ENCODE assay signal across 26 cellular contexts in the genomic region with DNA sequence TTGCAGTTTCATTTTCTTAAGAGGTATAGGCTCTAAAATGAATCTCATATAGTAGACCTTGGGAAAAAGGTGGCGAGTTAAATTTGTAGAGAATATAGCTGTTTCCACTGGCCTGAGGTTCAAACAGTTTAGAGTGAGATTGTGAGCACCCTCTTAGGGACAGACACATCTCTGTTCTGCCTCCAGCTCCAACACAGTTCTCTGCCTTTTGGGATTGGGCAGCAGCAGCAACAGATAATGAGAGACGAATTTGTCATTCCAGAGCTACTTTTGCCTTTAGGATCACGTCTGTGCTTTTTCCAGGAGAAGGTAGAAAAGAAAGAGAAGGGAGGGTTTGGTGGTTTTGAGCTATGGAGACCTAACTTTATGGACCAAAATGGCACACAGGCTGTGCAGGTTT.
DNase-seq lines count a peak whose midpoint lies in the region; ATAC-seq, FAIRE-seq and TF ChIP-seq lines count a peak whose summit lies in the region.
"Had no signal": no experiment of that assay in that cellular context is flagged by ENCODE, and none has a peak within 500 bp of the region (broad histone marks: within the 10 kb centered on the region; RNA-seq: fewer than 3 reads in every experiment).

No MANE protein-coding gene starts in this region.

- in situ Hi-C loops in IMR-90 (cut with MboI; ENCODE audit: low sequenced_read_pairs) (no loop called here), K562 (cut with MboI) (no loop called here)

- H3K9me1 ChIP-seq in IMR-90 (ENCODE audit: insufficient read depth, low read length) (peaks cover 6% of the 10 kb centered on the region; the same call in 1 of the 2 replicates), K562 (ENCODE audit: control insufficient read depth, insufficient read depth, low read length) (no peaks in the 10 kb centered on the region)

- FAIRE-seq in K562 (lab: Jason Lieb, UNC), result no peak
- FAIRE-seq: A204.1, G401.6, GM12878 had no signal

- no peak overlapping the region; the same call in 1 of the 2 replicates for H4K91ac ChIP-seq in IMR-90 (ENCODE audit: insufficient read depth, low read depth, low read length)

- H3K27me3 ChIP-seq in IMR-90 (ENCODE audit: control insufficient read depth, insufficient read depth, low read length) (no peaks in the 10 kb centered on the region), K562 (ENCODE audit: control insufficient read depth in 2 of 2, insufficient read depth in 2 of 2, low read length in 2 of 2) (no peaks in the 10 kb centered on the region)
- H3K27me3 ChIP-seq: BLaER1 treated with 17β-estradiol and CSF1 and Interleukin-3, amounts not matched to agents 10 nM and 100 nM had no signal

- no peak overlapping the region for H3K56ac ChIP-seq in IMR-90 (ENCODE audit: extremely low read depth, insufficient read depth, low read length)

- peak overlapping the region; percentile 25; the same call in 1 of the 2 replicates for H3K27ac ChIP-seq in IMR-90 (ENCODE audit: insufficient read depth, low read length)
- H3K27ac ChIP-seq in K562 (ENCODE audit: extremely low read depth, low read depth, low read length), result no peak overlapping the region
- H3K27ac ChIP-seq: BLaER1 treated with 17β-estradiol and CSF1 and Interleukin-3, amounts not matched to agents 10 nM and 100 nM; KMS-11 had no signal

- H3K4me3 ChIP-seq in IMR-90 (ENCODE audit: insufficient read depth, low read depth, low read length) (no peak overlapping the region), K562 (no peak overlapping the region)
- H3K4me3 ChIP-seq: BLaER1 treated with 17β-estradiol and CSF1 and Interleukin-3, amounts not matched to agents 10 nM and 100 nM; GM12878 had no signal

- H2AFZ ChIP-seq in IMR-90 (replicated peaks; ENCODE audit: low read length, poor library complexity), result peak overlapping the region; percentile 40
- H2AFZ ChIP-seq in K562 (ENCODE audit: low read depth, low read length), result peak overlapping the region; percentile 51

- no peaks in the 10 kb centered on the region for H3K79me2 ChIP-seq in K562 (ENCODE audit: control insufficient read depth, insufficient read depth, low read length)

- TF ChIP-seq POLR2A in IMR-90 (IDR thresholded peaks at IDR 0.05; ENCODE audit: low read depth, low read length) (no peak), K562 (conservative IDR thresholded peaks at IDR 0.05) (no peak)

- peaks cover 32% of the 10 kb centered on the region for H3K4me1 Mint-ChIP-seq in progenitor cell of endocrine pancreas (ENCODE audit: low read depth)

- ATAC-seq in IMR-90 (ENCODE audit: low read depth) (no peak), K562 (peak; percentile 41; the same call in 1 of the 3 replicates)
- ATAC-seq: GM12878, SK-N-SH treated with all-trans-retinoic acid at 6 μM for 48 hours had no signal

- H2BK20ac ChIP-seq in IMR-90 (ENCODE audit: low read depth, low read length), result no peak overlapping the region

- H3K9ac ChIP-seq in IMR-90 (ENCODE audit: low read depth, low read length) (no peak overlapping the region), K562 (ENCODE audit: insufficient read depth in 1 of 2, low read depth in 2 of 2, low read length in 2 of 2) (no peak overlapping the region)
- H3K9ac ChIP-seq: BLaER1 treated with 17β-estradiol and CSF1 and Interleukin-3, amounts not matched to agents 10 nM and 100 nM; KMS-11 had no signal

- TF ChIP-seq RAD21 in IMR-90 (IDR thresholded peaks at IDR 0.05; ENCODE audit: low read length) (no peak), K562 (CRISPR knock-in tag; conservative IDR thresholded peaks at IDR 0.05 in 1 of 2, IDR thresholded peaks at IDR 0.05 in 1 of 2) (no peak)

- peak overlapping the region; percentile 22; the same call in 1 of the 2 replicates for H2BK120ac ChIP-seq in IMR-90 (ENCODE audit: low read depth, low read length)

- no peak overlapping the region for H3K4me3 Mint-ChIP-seq in progenitor cell of endocrine pancreas (ENCODE audit: low read depth)
- H3K4me3 Mint-ChIP-seq: CD4-positive, alpha-beta T cell had no signal

- H3K79me1 ChIP-seq in IMR-90 (ENCODE audit: low read depth in 1 of 2, low read length in 2 of 2), result no peaks in the 10 kb centered on the region

- peaks cover 7% of the 10 kb centered on the region for H3K36me3 Mint-ChIP-seq in progenitor cell of endocrine pancreas (ENCODE audit: insufficient read depth)

- peak overlapping the region; percentile 16; the same call in 1 of the 2 replicates for H3K18ac ChIP-seq in IMR-90 (ENCODE audit: low read depth, low read length)

- POLR2A ChIA-PET in IMR-90 (lab: Charles Lee; ENCODE audit: unreplicated experiment) (no interaction called here), K562 (lab: Yijun Ruan, JAX) (interaction anchor here (0.7 to 2.4 kb wide), 2 partner anchors 10 kb away, joined by 3 to 17 read pairs; no protein-coding TSS in a partner anchor)

- no peak overlapping the region for H2BK5ac ChIP-seq in IMR-90 (ENCODE audit: low read depth, low read length, poor library complexity, severe bottlenecking)

- intact Hi-C loops in IMR-90 (cut with micrococcal nuclease), result no loop called here
- intact Hi-C loops in K562 (cut with micrococcal nuclease), result no loop called here

- H3K4ac ChIP-seq in IMR-90 (ENCODE audit: low read depth, low read length), result peak overlapping the region; percentile 62

- H3K27me3 Mint-ChIP-seq in progenitor cell of endocrine pancreas, result no peaks in the 10 kb centered on the region
- H3K27me3 Mint-ChIP-seq: CD4-positive, alpha-beta T cell had no signal

- dilution Hi-C loops in IMR-90 (cut with HindIII; ENCODE audit: low sequenced_read_pairs, unreplicated experiment), result no loop called here

- peaks cover 3% of the 10 kb centered on the region for H3K9me3 Mint-ChIP-seq in progenitor cell of endocrine pancreas (ENCODE audit: low read depth)
- H3K9me3 Mint-ChIP-seq: CD4-positive, alpha-beta T cell had no signal

- TF ChIP-seq CTCF in IMR-90 (conservative IDR thresholded peaks at IDR 0.05; ENCODE audit: low read depth, low read length) (no peak), K562 (IDR thresholded peaks at IDR 0.05 in 2 of 3, conservative IDR thresholded peaks at IDR 0.05 in 1 of 3; ENCODE audit: insufficient read depth in 2 of 3, low read depth in 1 of 3, low read length in 3 of 3) (no peak), progenitor cell of endocrine pancreas (IDR thresholded peaks at IDR 0.05; ENCODE audit: unreplicated experiment) (no peak)

- H3K4me1 ChIP-seq in IMR-90 (ENCODE audit: control insufficient read depth, insufficient read depth, low read length), result peaks cover 4% of the 10 kb centered on the region
- H3K4me1 ChIP-seq in K562 (replicated peaks in 1 of 2; ENCODE audit: control insufficient read depth in 2 of 2, insufficient read depth in 2 of 2, low read length in 2 of 2), result no peaks in the 10 kb centered on the region

- H4K8ac ChIP-seq in IMR-90 (ENCODE audit: low read depth in 2 of 2, low read length in 2 of 2), result 0 out of 4 replicates have a peak overlapping the region, but pooled peaks of 1 of the 2 experiments have one; percentile 12

- peak overlapping the region; percentile 56 for H2AK5ac ChIP-seq in IMR-90 (ENCODE audit: low read depth, low read length)

- no peak overlapping the region for H2AK9ac ChIP-seq in IMR-90 (replicated peaks; ENCODE audit: low read depth, low read length, poor library complexity)

- 50% methylated on average over 1 of the region's 3 CpGs; no CpG with 5 or more reads in 1 of the 2 experiments for WGBS in IMR-90 (ENCODE audit: extremely low coverage in 2 of 2, insufficient read length in 1 of 2), 2 experiments
- WGBS in K562 (ENCODE audit: insufficient coverage, low coverage, missing lambda C conversion rate), result 22% methylated on average over 3 of the region's 3 CpGs

- H3K36me3 ChIP-seq in IMR-90 (ENCODE audit: control insufficient read depth, insufficient read depth, low read length) (no peaks in the 10 kb centered on the region), K562 (ENCODE audit: control insufficient read depth, insufficient read depth, low read length) (no peaks in the 10 kb centered on the region)

- H4K5ac ChIP-seq in IMR-90 (ENCODE audit: low read depth, low read length), result peak overlapping the region; percentile 75; the same call in 1 of the 2 replicates

- H3K9me3 ChIP-seq in IMR-90 (ENCODE audit: control insufficient read depth, insufficient read depth, low read length) (peaks cover 3% of the 10 kb centered on the region), K562 (replicated peaks; ENCODE audit: control insufficient read depth, insufficient read depth, low read depth, low read length) (no peaks in the 10 kb centered on the region)
- H3K9me3 ChIP-seq: Caco-2 had no signal

- DNase-seq in IMR-90, result no peak
- no peak for DNase-seq in K562 (ENCODE audit: extremely low read depth in 1 of 4, low spot score in 3 of 4)
- peak; percentile 63 for DNase-seq in islet precursor cell
- no peak for DNase-seq in progenitor cell of endocrine pancreas (ENCODE audit: low spot score, unreplicated experiment)
- DNase-seq in pons (ENCODE audit: low spot score), result no peak
- DNase-seq in stimulated activated CD4-positive, alpha-beta T cell treated with anti-CD3 and anti-CD28 coated beads, Interleukin-1b, Interleukin-23, amount 100 ng/mL, for 48 hours, result no peak
- no peak for DNase-seq in SK-N-DZ (ENCODE audit: low spot score)
- DNase-seq: AML-193; Caco-2; CD4-positive, alpha-beta T cell; GOT3; HCEC 1CT; NCI-H1092; NCI-H1417 treated with DMSO at 0.1 percent for 48 hours; NCI-H1694 treated with DMSO at 0.1 percent for 48 hours; NCI-H2081 treated with DMSO at 0.1 percent for 48 hours; NCI-H524; NCI-H774; NK-92 treated with Interleukin-12 subunit alpha and Interleukin-12 subunit beta, amount 100 ng/mL, for 24 hours; PC-3 had no signal

- no TSS peak for BruUV-seq in IMR-90 (replicated peaks; lab: Mats Ljungman, UMichigan)
- no TSS peak for BruUV-seq in K562 (replicated peaks; lab: Mats Ljungman, UMichigan)

- H4K20me1 ChIP-seq in IMR-90 (ENCODE audit: insufficient read depth, low read length) (no peaks in the 10 kb centered on the region), K562 (replicated peaks; ENCODE audit: control insufficient read depth, insufficient read depth, low read length) (no peaks in the 10 kb centered on the region)
- H4K20me1 ChIP-seq: BLaER1 treated with 17β-estradiol and CSF1 and Interleukin-3, amounts not matched to agents 10 nM and 100 nM had no signal

- H3K4me2 ChIP-seq in IMR-90 (ENCODE audit: low read depth, low read length), result peak overlapping the region; percentile 49; the same call in 1 of the 2 replicates
- no peak overlapping the region for H3K4me2 ChIP-seq in K562 (ENCODE audit: insufficient read depth, low read length)
- H3K4me2 ChIP-seq: KMS-11 had no signal

- peak overlapping the region; percentile 60; the same call in 1 of the 3 replicates for H2BK15ac ChIP-seq in IMR-90 (ENCODE audit: low read depth, low read length)

- peak overlapping the region; percentile 57; the same call in 1 of the 2 replicates for H3K14ac ChIP-seq in IMR-90 (replicated peaks; ENCODE audit: low read depth, low read length)

- no peak for TF ChIP-seq EP300 in K562 (IDR thresholded peaks at IDR 0.05; ENCODE audit: low read length)

- CTCF ChIA-PET in IMR-90 (lab: Yijun Ruan, JAX), result no interaction called here
- CTCF ChIA-PET in K562 (lab: Yijun Ruan, JAX; ENCODE audit: low intra/inter-chr PET ratio), result no interaction called here

- H3K23ac ChIP-seq in IMR-90 (ENCODE audit: low read depth, low read length), result no peak overlapping the region

- peak overlapping the region; percentile 87 for H3K27ac Mint-ChIP-seq in progenitor cell of endocrine pancreas
- H3K27ac Mint-ChIP-seq: CD4-positive, alpha-beta T cell had no signal

TF ChIP-seq in K562, 482 proteins besides CTCF, POLR2A, EP300 and RAD21 (continues in another document):
- TF ChIP-seq ZNF408 (CRISPR knock-in tag; IDR thresholded peaks at IDR 0.05; ENCODE audit: low read depth) (no peak), KDM1A (IDR thresholded peaks at IDR 0.05) (no peak)
